Comparison of ENCODE assay signal across 15 cellular contexts in genomic region chr4:4396628-4397440, GRCh38. TPM values are rescaled to one million over a fixed set of nuclear protein-coding genes. Genes with fewer than 3 reads are reported as not detected.
DNase-seq lines count a peak whose midpoint lies in the region; TF ChIP-seq lines count a peak whose summit lies in the region.
"Had no signal": no experiment of that assay in that cellular context is flagged by ENCODE, and none has a peak within 500 bp of the region (broad histone marks: within the 10 kb centered on the region; RNA-seq: fewer than 3 reads in every experiment).

No MANE protein-coding gene starts in this region.

- TF ChIP-seq CTCF in brain microvascular endothelial cell (IDR thresholded peaks at IDR 0.05; ENCODE audit: low read depth, low read length, missing control alignments) = no peak

- no peak overlapping the region for H3K4me3 ChIP-seq in mesenchymal stem cell (ENCODE audit: insufficient read depth in 1 of 2, low read depth in 1 of 2, low read length in 2 of 2)
- no peak overlapping the region for H3K4me3 ChIP-seq in brain microvascular endothelial cell (ENCODE audit: low read depth, low read length)
- H3K4me3 ChIP-seq: gastrocnemius medialis, left lung, SJSA1 had no signal

- peaks cover 4% of the 10 kb centered on the region for H3K4me1 ChIP-seq in mesenchymal stem cell (ENCODE audit: control insufficient read depth, insufficient read depth, low read depth, low read length)
- H3K4me1 ChIP-seq: gastrocnemius medialis, left lung had no signal

- DNase-seq in NCI-H82 (lab: John Stamatoyannopoulos, UW) (peak; percentile 33), NCI-H82 treated with DMSO at 0.1 percent for 48 hours (lab: John Stamatoyannopoulos, UW; ENCODE audit: unreplicated experiment) (no peak), mesenchymal stem cell (peak; percentile 87), superior temporal gyrus (ENCODE audit: extremely low spot score) (peak; percentile 27), brain microvascular endothelial cell (no peak), SIG-M5 (lab: John Stamatoyannopoulos, UW) (no peak)
- no peak for DNase-seq in effector CD4-positive, alpha-beta T cell
- DNase-seq: activated CD4-positive, alpha-beta T cell treated with anti-CD3 and anti-CD28 coated beads for 1 hour; activated gamma-delta T cell; CD8-positive, alpha-beta T cell; gastrocnemius medialis; NCI-H1694 treated with DMSO at 0.1 percent for 48 hours had no signal

- peak overlapping the region; percentile 64 for H2BK120ac ChIP-seq in mesenchymal stem cell (ENCODE audit: low read depth, low read length)

- H3K27me3 ChIP-seq in mesenchymal stem cell (ENCODE audit: control insufficient read depth in 1 of 2, insufficient read depth in 1 of 2, low read length in 2 of 2) = peaks cover 60 to 97% of the 10 kb centered on the region in 2 experiments
- peaks cover 21% of the 10 kb centered on the region for H3K27me3 ChIP-seq in brain microvascular endothelial cell (replicated peaks)

- H2AK5ac ChIP-seq in mesenchymal stem cell (ENCODE audit: low read length, severe bottlenecking) = no peak overlapping the region

- in situ Hi-C loops in brain microvascular endothelial cell (cut with HindIII; ENCODE audit: low pct_ligation_motif_present, low sequenced_read_pairs) = no loop called here

- H3K18ac ChIP-seq in mesenchymal stem cell (ENCODE audit: low read depth in 1 of 2, low read length in 2 of 2) = peak overlapping the region; percentile 85 to 94

- no peaks in the 10 kb centered on the region for H3K36me3 ChIP-seq in mesenchymal stem cell (ENCODE audit: control insufficient read depth in 1 of 2, insufficient read depth in 2 of 2, low read depth in 1 of 2, low read length in 2 of 2)
- no peaks in the 10 kb centered on the region for H3K36me3 ChIP-seq in brain microvascular endothelial cell (replicated peaks)
- H3K36me3 ChIP-seq: gastrocnemius medialis, left lung, SJSA1 had no signal

- no peak overlapping the region for H3K23ac ChIP-seq in mesenchymal stem cell (ENCODE audit: low read length in 2 of 2)

- H3K4me2 ChIP-seq in mesenchymal stem cell (ENCODE audit: low read length, poor library complexity, severe bottlenecking) = no peak overlapping the region

- H3K9ac ChIP-seq in mesenchymal stem cell (ENCODE audit: low read length) = no peak overlapping the region

- peaks cover 10% of the 10 kb centered on the region for H3K9me3 ChIP-seq in mesenchymal stem cell (ENCODE audit: control insufficient read depth, low read length)
- H3K9me3 ChIP-seq: gastrocnemius medialis had no signal

- H3K27ac ChIP-seq in angular gyrus (ENCODE audit: low read depth, low read length) (peak overlapping the region; percentile 79), mesenchymal stem cell (ENCODE audit: low read length, poor library complexity, severe bottlenecking) (no peak overlapping the region), brain microvascular endothelial cell (no peak overlapping the region)
- H3K27ac ChIP-seq: gastrocnemius medialis, left lung, SJSA1 had no signal

- H2AFZ ChIP-seq in mesenchymal stem cell (ENCODE audit: low read depth, low read length) = no peak overlapping the region

- H4K91ac ChIP-seq in mesenchymal stem cell (ENCODE audit: low read length) = peak overlapping the region; percentile 91

- H2BK15ac ChIP-seq in mesenchymal stem cell (ENCODE audit: low read depth, poor library complexity, severe bottlenecking) = peak overlapping the region; percentile 55

- WGBS in mesenchymal stem cell = 58% methylated on average over 16 of the region's 19 CpGs

- H3K79me1 ChIP-seq in mesenchymal stem cell (replicated peaks; ENCODE audit: low read length, poor library complexity, severe bottlenecking) = no peaks in the 10 kb centered on the region

- H2BK12ac ChIP-seq in mesenchymal stem cell (ENCODE audit: low read length in 2 of 2) = peak overlapping the region; percentile 80 to 96

- peak overlapping the region; percentile 69 to 98 for H3K4ac ChIP-seq in mesenchymal stem cell (ENCODE audit: low read depth in 1 of 2, low read length in 2 of 2)

- peak overlapping the region; percentile 66 for H4K8ac ChIP-seq in mesenchymal stem cell (ENCODE audit: low read length)

- H2BK5ac ChIP-seq in mesenchymal stem cell (ENCODE audit: low read depth, low read length, poor library complexity, severe bottlenecking) = no peak overlapping the region

- H3K14ac ChIP-seq in mesenchymal stem cell (ENCODE audit: low read length in 2 of 2) = peak overlapping the region in 1 of 2 experiments; percentile 75

RNA-seq across cellular contexts. Expression of gene NSG1, which starts 9.9 kb away (rescaled TPM):
- 185 TPM for polyA plus RNA-seq in mesenchymal stem cell (2013, experiment 1 of 2)
- 188 TPM for polyA plus RNA-seq in mesenchymal stem cell (2013, experiment 2 of 2)

Comparison
In these comparisons a context has a peak if more than half of its experiments do, and no peak if none do; other contexts are left out.
1. DNase-seq: peak in NCI-H82 (single experiment), mesenchymal stem cell (single experiment) and superior temporal gyrus (single experiment); none in NCI-H82 treated with DMSO at 0.1 percent for 48 hours (single experiment), brain microvascular endothelial cell (single experiment), effector CD4-positive, alpha-beta T cell (single experiment) and SIG-M5 (single experiment).